Comparison of ENCODE assay signal across 8 cellular contexts in genomic region chr14:23692416-23692815, GRCh38. TPM values are rescaled to one million over a fixed set of nuclear protein-coding genes. Genes with fewer than 3 reads are reported as not detected.
"Had no signal": no experiment of that assay in that cellular context is flagged by ENCODE, and none has a peak within 500 bp of the region (broad histone marks: within the 10 kb centered on the region; RNA-seq: fewer than 3 reads in every experiment).

No MANE protein-coding gene starts in this region.

- ATAC-seq: K562 had no signal

- H2AFZ ChIP-seq: GM23248 had no signal

- H3K4me3 ChIP-seq: GM23248, K562 had no signal

- H3K4me3 Mint-ChIP-seq: H9 had no signal

- FAIRE-seq: H1, H54, K562 had no signal

- H3K9ac ChIP-seq: GM23248 had no signal

- DNase-seq: GM23248, H9, HCEC 1CT, IMR-90 had no signal

- H3K4me1 Mint-ChIP-seq: H9 had no signal

- H3K27ac ChIP-seq: GM23248, HL-60 had no signal

RNA-seq across cellular contexts. Expression of gene DHRS2, which starts 56.3 kb away (rescaled TPM):
- total RNA-seq: GM23248 had no signal
- polyA plus RNA-seq: GM23248 had no signal
